In the genomic region with DNA sequence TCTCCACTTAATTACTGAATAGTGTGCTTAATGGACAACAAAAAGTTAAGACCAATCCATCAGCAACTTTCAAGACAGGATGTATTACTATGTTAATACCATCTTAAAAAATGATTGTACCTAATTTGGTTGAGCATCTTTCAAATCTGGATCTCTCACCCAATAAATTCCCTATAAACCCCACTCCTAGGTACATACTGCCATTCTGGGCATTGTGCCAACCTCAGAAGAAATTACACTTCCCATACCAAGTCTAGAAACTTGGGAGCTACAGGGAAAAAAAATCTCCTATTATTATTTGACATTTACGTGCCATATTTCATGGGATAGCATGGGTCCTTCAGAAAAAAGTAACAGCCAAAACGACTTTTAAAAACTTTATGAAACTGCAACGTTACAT, we compare ENCODE assay signal across 19 cellular contexts. TPM values are rescaled to one million over a fixed set of nuclear protein-coding genes. Genes with fewer than 3 reads are reported as not detected.
DNase-seq lines count a peak whose midpoint lies in the region; ATAC-seq and TF ChIP-seq lines count a peak whose summit lies in the region.
"Had no signal": no experiment of that assay in that cellular context is flagged by ENCODE, and none has a peak within 500 bp of the region (broad histone marks: within the 10 kb centered on the region; RNA-seq: fewer than 3 reads in every experiment).

No MANE protein-coding gene starts in this region.

- H3K4me3 ChIP-seq in DND-41 (ENCODE audit: low read depth in 1 of 2, low read length in 2 of 2) (peak overlapping the region in 1 of 2 experiments; percentile 1; a peak in 1 of 4 replicates), ascending aorta (no peak overlapping the region)
- H3K4me3 ChIP-seq: vagina had no signal

- H3K9me3 ChIP-seq in DND-41 (ENCODE audit: insufficient read depth, low read length, severe bottlenecking) (no peaks in the 10 kb centered on the region), ascending aorta (no peaks in the 10 kb centered on the region)
- H3K9me3 ChIP-seq: neutrophil, vagina had no signal

- no peak overlapping the region for H2AFZ ChIP-seq in DND-41 (ENCODE audit: low read depth, low read length)

- ATAC-seq in DND-41 (ENCODE audit: insufficient read depth, low read depth), result no peak
- no peak for ATAC-seq in memory B cell (ENCODE audit: low read depth)
- ATAC-seq in GM18909 (IDR thresholded peaks at IDR 0.05; ENCODE audit: poor library complexity, unreplicated experiment), result no peak
- ATAC-seq: right cardiac atrium had no signal

- H3K27ac Mint-ChIP-seq in activated T-cell treated with anti-CD3 and anti-CD28 coated beads, Interleukin-2, amount 50 U/mL, for 24 hours, result peak overlapping the region; percentile 75
- H3K27ac Mint-ChIP-seq in memory B cell, result peak overlapping the region; percentile 67

- no peaks in the 10 kb centered on the region for H3K27me3 ChIP-seq in DND-41 (ENCODE audit: insufficient read depth, low read length, poor library complexity)
- no peaks in the 10 kb centered on the region for H3K27me3 ChIP-seq in ascending aorta
- H3K27me3 ChIP-seq: neutrophil, vagina had no signal

- peak overlapping the region; percentile 78; the same call in 1 of the 2 replicates for H3K4me2 ChIP-seq in DND-41 (ENCODE audit: insufficient read depth, low read length)

- H3K27ac ChIP-seq in DND-41 (ENCODE audit: low read length) (no peak overlapping the region), VCaP (peak overlapping the region; percentile 4; the same call in 1 of the 2 replicates), ascending aorta (no peak overlapping the region)
- H3K27ac ChIP-seq: epithelial cell of prostate, neutrophil, vagina had no signal

- no peak overlapping the region for H3K9ac ChIP-seq in DND-41 (ENCODE audit: low read depth, low read length)

- intact Hi-C loops in ascending aorta (cut with DNase I), result no loop called here

- peaks cover 98% of the 10 kb centered on the region for H3K79me2 ChIP-seq in DND-41 (ENCODE audit: insufficient read depth, low read length)

- peaks cover 67% of the 10 kb centered on the region for H3K4me1 Mint-ChIP-seq in activated T-cell treated with anti-CD3 and anti-CD28 coated beads, Interleukin-2, amount 50 U/mL, for 24 hours (ENCODE audit: low read depth)
- H3K4me1 Mint-ChIP-seq in memory B cell, result peaks cover 36% of the 10 kb centered on the region

- H3K36me3 ChIP-seq in DND-41 (ENCODE audit: insufficient read depth, low read length) (peaks cover 95% of the 10 kb centered on the region), ascending aorta (peaks cover 43 to 70% of the 10 kb centered on the region in 2 donors)

- no peak for TF ChIP-seq CTCF in DND-41 (IDR thresholded peaks at IDR 0.05; ENCODE audit: borderline replicate concordance, extremely low read depth, low read length, poor library complexity, severe bottlenecking)
- TF ChIP-seq CTCF in VCaP (conservative IDR thresholded peaks at IDR 0.05), result no peak
- no peak for TF ChIP-seq CTCF in ascending aorta (IDR thresholded peaks at IDR 0.05)

- peak overlapping the region; percentile 47 for H3K4me3 Mint-ChIP-seq in activated T-cell treated with anti-CD3 and anti-CD28 coated beads, Interleukin-2, amount 50 U/mL, for 24 hours
- H3K4me3 Mint-ChIP-seq in memory B cell, result no peak overlapping the region

- no peaks in the 10 kb centered on the region for H3K27me3 Mint-ChIP-seq in activated T-cell treated with anti-CD3 and anti-CD28 coated beads, Interleukin-2, amount 50 U/mL, for 24 hours
- no peaks in the 10 kb centered on the region for H3K27me3 Mint-ChIP-seq in memory B cell

- no peak for DNase-seq in activated T-cell treated with anti-CD3 and anti-CD28 coated beads, Interleukin-2, amount 50 U/mL, for 24 hours
- no peak for DNase-seq in activated T-cell treated with anti-CD3 and anti-CD28 coated beads, Interleukin-2, amount 50 U/mL, for 48 hours
- no peak for DNase-seq in DND-41
- DNase-seq in memory B cell (ENCODE audit: low spot score in 2 of 2), result no peak
- DNase-seq in SW 1271 (lab: John Stamatoyannopoulos, UW), result no peak
- no peak for DNase-seq in ascending aorta (ENCODE audit: low spot score in 2 of 2)
- DNase-seq: activated CD4-positive, alpha-beta T cell treated with anti-CD3 and anti-CD28 coated beads, Interleukin-2, amount 50 U/mL, for 4 hours; COR-L47; cortex of kidney; IMR-90; NCI-H1048; NCI-H524 treated with DMSO at 0.1 percent for 48 hours; right cardiac atrium had no signal

- H3K4me1 ChIP-seq in DND-41 (ENCODE audit: insufficient read depth, low read length) (peaks cover 70% of the 10 kb centered on the region), ascending aorta (peaks cover 0 to 13% of the 10 kb centered on the region in 2 donors)

- H3K9me3 Mint-ChIP-seq in activated T-cell treated with anti-CD3 and anti-CD28 coated beads, Interleukin-2, amount 50 U/mL, for 24 hours, result no peaks in the 10 kb centered on the region
- no peaks in the 10 kb centered on the region for H3K9me3 Mint-ChIP-seq in memory B cell
- H3K9me3 Mint-ChIP-seq: activated T-helper 2 cell treated with anti-CD3 and anti-CD28 coated beads, Interferon-gamma antibody, Interleukin-2, Interleukin-4, amounts not matched to agents 10 μg/mL and 5 μg/mL and 100 μg/mL, durations not matched to agents 14 hours and 24 hours and 36 hours had no signal

- H4K20me1 ChIP-seq in DND-41 (ENCODE audit: insufficient read depth, low read length), result peaks cover 86% of the 10 kb centered on the region

- H3K36me3 Mint-ChIP-seq in activated T-cell treated with anti-CD3 and anti-CD28 coated beads, Interleukin-2, amount 50 U/mL, for 24 hours (ENCODE audit: low read depth), result peaks cover 97% of the 10 kb centered on the region
- peaks cover 29% of the 10 kb centered on the region for H3K36me3 Mint-ChIP-seq in memory B cell

RNA-seq across cellular contexts. Expression of a gene that starts 5.1 kb away (rescaled TPM):
- total RNA-seq in ascending aorta, result 25.3 TPM

RNA-seq across cellular contexts. Expression of a gene that starts 43.9 kb away (rescaled TPM):
- total RNA-seq in ascending aorta, result 63.2 TPM
